Comparison of ENCODE assay signal across 20 cellular contexts in the genomic region with DNA sequence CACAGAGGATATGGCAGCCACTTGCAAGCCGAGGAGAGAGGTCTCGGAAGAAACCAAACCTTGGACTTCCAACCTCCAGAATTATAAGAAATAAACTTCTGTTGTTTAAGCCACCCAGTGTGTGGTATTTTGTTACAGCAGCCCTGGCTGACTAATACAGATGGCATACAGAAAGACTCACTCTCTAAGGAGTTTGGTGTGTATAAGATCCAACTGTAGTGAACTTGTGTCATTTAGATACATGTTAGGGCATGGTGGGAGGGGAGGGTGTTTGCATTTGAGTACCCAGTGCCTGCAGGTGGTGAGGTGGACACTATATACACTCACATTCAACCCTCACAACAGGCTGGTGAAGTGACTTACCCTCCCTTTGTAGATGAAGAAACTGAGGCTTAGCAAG.
DNase-seq lines count a peak whose midpoint lies in the region; ATAC-seq, FAIRE-seq and TF ChIP-seq lines count a peak whose summit lies in the region.
"Had no signal": no experiment of that assay in that cellular context is flagged by ENCODE, and none has a peak within 500 bp of the region (broad histone marks: within the 10 kb centered on the region; RNA-seq: fewer than 3 reads in every experiment).

No MANE protein-coding gene starts in this region.

- no peak overlapping the region for H3K4me2 ChIP-seq in mammary epithelial cell (ENCODE audit: insufficient read depth, low read depth, low read length)
- H3K4me2 ChIP-seq: A549; BLaER1 treated with 17β-estradiol and CSF1 and Interleukin-3, amounts not matched to agents 10 nM and 100 nM had no signal

- H3K4me1 ChIP-seq in mammary epithelial cell (ENCODE audit: insufficient read depth, low read length) = no peaks in the 10 kb centered on the region
- H3K4me1 ChIP-seq in breast epithelium = no peaks in the 10 kb centered on the region
- H3K4me1 ChIP-seq in foreskin keratinocyte = no peaks in the 10 kb centered on the region
- H3K4me1 ChIP-seq: A549; BLaER1 treated with 17β-estradiol and CSF1 and Interleukin-3, amounts not matched to agents 10 nM and 100 nM; Caco-2 had no signal

- CTCF ChIA-PET in mammary epithelial cell (lab: Charles Lee; ENCODE audit: low non-redundant PET) = no interaction called here

- dilution Hi-C loops in mammary epithelial cell (cut with HindIII; ENCODE audit: low sequenced_read_pairs) = no loop called here

- H3K27ac ChIP-seq in mammary epithelial cell (ENCODE audit: insufficient read depth, low read depth, low read length) (no peak overlapping the region), breast epithelium (no peak overlapping the region), foreskin keratinocyte (no peak overlapping the region)
- H3K27ac ChIP-seq: 22Rv1; A549; BLaER1 treated with 17β-estradiol and CSF1 and Interleukin-3, amounts not matched to agents 10 nM and 100 nM; C4-2B had no signal

- H3K9me3 ChIP-seq in mammary epithelial cell (replicated peaks; ENCODE audit: insufficient read depth, low read length) (no peaks in the 10 kb centered on the region), breast epithelium (peaks cover 0 to 10% of the 10 kb centered on the region in 2 donors)
- H3K9me3 ChIP-seq: A549, Caco-2 had no signal

- H3K36me3 ChIP-seq in mammary epithelial cell (ENCODE audit: insufficient read depth, low read length) (no peaks in the 10 kb centered on the region), breast epithelium (no peaks in the 10 kb centered on the region), bronchial epithelial cell (ENCODE audit: control insufficient read depth, insufficient read depth, low read length) (no peaks in the 10 kb centered on the region)
- H3K36me3 ChIP-seq: BLaER1 treated with 17β-estradiol and CSF1 and Interleukin-3, amounts not matched to agents 10 nM and 100 nM had no signal

- no TSS peak for BruUV-seq in mammary epithelial cell (replicated peaks; lab: Mats Ljungman, UMichigan)

- DNase-seq in mammary epithelial cell = peak; percentile 6
- DNase-seq in breast epithelium (ENCODE audit: low spot score in 2 of 2) = no peak
- DNase-seq in bronchial epithelial cell (ENCODE audit: low read depth) = peak; percentile 53
- DNase-seq in foreskin keratinocyte = peak; percentile 21 to 56
- DNase-seq: AML-193; Caco-2; Calu3; CD4-positive, alpha-beta T cell; CD8-positive, alpha-beta T cell; DMS79 treated with DMSO at 0.1 percent for 48 hours; GF-D8 had no signal

- TF ChIP-seq CTCF in mammary epithelial cell (conservative IDR thresholded peaks at IDR 0.05 in 1 of 2, IDR thresholded peaks at IDR 0.05 in 1 of 2; ENCODE audit: extremely low read depth in 1 of 2, insufficient read depth in 1 of 2, low read depth in 1 of 2, low read length in 2 of 2) = no peak
- no peak for TF ChIP-seq CTCF in breast epithelium (IDR thresholded peaks at IDR 0.05)
- TF ChIP-seq CTCF in bronchial epithelial cell (IDR thresholded peaks at IDR 0.05; ENCODE audit: insufficient read depth, low read length, severe bottlenecking) = no peak
- TF ChIP-seq CTCF in foreskin keratinocyte (conservative IDR thresholded peaks at IDR 0.05) = no peak

- H2AFZ ChIP-seq in mammary epithelial cell (ENCODE audit: low read depth, low read length) = no peak overlapping the region

- no peak for TF ChIP-seq POLR2A in breast epithelium (IDR thresholded peaks at IDR 0.05)

- H3K79me2 ChIP-seq in mammary epithelial cell (ENCODE audit: insufficient read depth, low read length) = no peaks in the 10 kb centered on the region

- H3K9ac ChIP-seq in mammary epithelial cell (ENCODE audit: insufficient read depth, low read length) = no peak overlapping the region
- H3K9ac ChIP-seq: BLaER1 treated with 17β-estradiol and CSF1 and Interleukin-3, amounts not matched to agents 10 nM and 100 nM had no signal

- no peak for ATAC-seq in foreskin keratinocyte
- no peak for ATAC-seq in HG02852 (IDR thresholded peaks at IDR 0.05; ENCODE audit: unreplicated experiment)
- ATAC-seq: A549; CD8-positive, alpha-beta T cell had no signal

- in situ Hi-C loops in mammary epithelial cell (cut with MboI; ENCODE audit: low sequenced_read_pairs in 2 of 2) = no loop called here

- H3K27me3 ChIP-seq in mammary epithelial cell (ENCODE audit: insufficient read depth, low read length) (no peaks in the 10 kb centered on the region), breast epithelium (no peaks in the 10 kb centered on the region), bronchial epithelial cell (ENCODE audit: control insufficient read depth, insufficient read depth, low read length) (no peaks in the 10 kb centered on the region), foreskin keratinocyte (peaks cover 17% of the 10 kb centered on the region)
- H3K27me3 ChIP-seq: BLaER1 treated with 17β-estradiol and CSF1 and Interleukin-3, amounts not matched to agents 10 nM and 100 nM had no signal

- no peak overlapping the region for H3K4me3 ChIP-seq in mammary epithelial cell (replicated peaks in 1 of 3; ENCODE audit: insufficient read depth in 1 of 3, low read depth in 2 of 3, low read length in 3 of 3)
- H3K4me3 ChIP-seq in breast epithelium = no peak overlapping the region
- no peak overlapping the region for H3K4me3 ChIP-seq in bronchial epithelial cell (ENCODE audit: low read depth, low read length)
- H3K4me3 ChIP-seq: A549; BLaER1 treated with 17β-estradiol and CSF1 and Interleukin-3, amounts not matched to agents 10 nM and 100 nM had no signal

- 100% methylated on average over 1 of the region's 2 CpGs for WGBS in mammary epithelial cell (ENCODE audit: low coverage, missing lambda C conversion rate)

- no peaks in the 10 kb centered on the region for H4K20me1 ChIP-seq in mammary epithelial cell (ENCODE audit: insufficient read depth, low read length)
- H4K20me1 ChIP-seq: BLaER1 treated with 17β-estradiol and CSF1 and Interleukin-3, amounts not matched to agents 10 nM and 100 nM had no signal

- no peak for FAIRE-seq in bronchial epithelial cell (lab: Jason Lieb, UNC)
- FAIRE-seq: A549, D721Med, G401.6, GM12891, GM19239 had no signal

- intact Hi-C loops in mammary epithelial cell (cut with micrococcal nuclease) (no loop called here), breast epithelium (cut with DNase I; ENCODE audit: low total_unique reads) (no loop called here)

Comparison
In these comparisons a context has a peak if more than half of its experiments do, and no peak if none do; other contexts are left out.
1. DNase-seq: peak in mammary epithelial cell (single experiment), bronchial epithelial cell (single experiment) and foreskin keratinocyte (2 of 2); none in breast epithelium (0 of 2).